In the genomic region with DNA sequence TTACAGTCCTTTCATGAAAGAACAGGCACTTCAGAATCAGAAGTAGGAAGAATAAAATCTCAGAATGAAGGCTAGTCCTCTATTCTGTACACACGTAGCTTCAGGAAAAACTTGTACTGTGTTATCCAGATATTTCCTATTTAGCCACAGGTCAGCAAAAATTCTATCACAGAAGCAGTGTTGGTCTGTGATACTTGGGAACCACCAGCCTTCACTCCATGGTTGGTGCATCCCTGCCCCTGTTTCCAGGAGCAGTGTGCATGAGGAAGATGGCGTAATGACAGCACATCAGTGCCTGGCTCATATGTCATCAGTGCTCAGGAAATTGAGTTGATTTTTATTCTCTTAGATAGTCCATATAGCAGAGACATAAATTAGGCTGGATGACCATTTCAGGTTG, we compare ENCODE assay signal across 10 cellular contexts.
DNase-seq lines count a peak whose midpoint lies in the region; ATAC-seq, FAIRE-seq and TF ChIP-seq lines count a peak whose summit lies in the region.
"Had no signal": no experiment of that assay in that cellular context is flagged by ENCODE, and none has a peak within 500 bp of the region (broad histone marks: within the 10 kb centered on the region; RNA-seq: fewer than 3 reads in every experiment).

No MANE protein-coding gene starts in this region.

- CTCF ChIA-PET in HepG2 (lab: Yijun Ruan, JAX; ENCODE audit: low intra/inter-chr PET ratio, low total read pairs): no interaction called here

- H3K79me2 ChIP-seq in HepG2 (ENCODE audit: insufficient read depth, low read length): peaks cover 64% of the 10 kb centered on the region

- POLR2A ChIA-PET in HepG2 (lab: Yijun Ruan, JAX): interaction anchor here (0.9 to 5.2 kb wide), 3 partner anchors 11 to 89 kb away, joined by 3 to 35 read pairs (median 32); a partner anchor contains a TSS

- TF ChIP-seq CTCF in HepG2 (CRISPR knock-in tag; IDR thresholded peaks at IDR 0.05): no peak
- TF ChIP-seq CTCF in right lobe of liver (IDR thresholded peaks at IDR 0.05): no peak
- no peak for TF ChIP-seq CTCF in progenitor cell of endocrine pancreas (IDR thresholded peaks at IDR 0.05; ENCODE audit: unreplicated experiment)
- TF ChIP-seq CTCF in GM13977 (IDR thresholded peaks at IDR 0.05; ENCODE audit: extremely low read depth, insufficient read depth, missing control alignments): no peak

- no peaks in the 10 kb centered on the region for H3K36me3 Mint-ChIP-seq in progenitor cell of endocrine pancreas (ENCODE audit: insufficient read depth)

- H3K4me1 Mint-ChIP-seq in progenitor cell of endocrine pancreas (ENCODE audit: low read depth): peaks cover 13% of the 10 kb centered on the region

- intact Hi-C loops in HepG2 (cut with micrococcal nuclease; ENCODE audit: unreplicated experiment) (loop anchor here (5.0 kb wide), 1 partner anchor 87 kb away; a partner anchor contains a TSS), right lobe of liver (cut with DNase I) (no loop called here)

- WGBS in HepG2 (ENCODE audit: low lambda C conversion rate): 93% methylated on average over 2 of the region's 2 CpGs
- 89% methylated on average over 1 of the region's 2 CpGs for WGBS in right lobe of liver (ENCODE audit: insufficient coverage, low coverage, low lambda C conversion rate, missing lambda C conversion rate)

- no peak for FAIRE-seq in HepG2 (lab: Jason Lieb, UNC)

- no peak overlapping the region for H2AFZ ChIP-seq in HepG2 (ENCODE audit: low read length)

- H3K27ac Mint-ChIP-seq in progenitor cell of endocrine pancreas: peak overlapping the region; percentile 15
- H3K27ac Mint-ChIP-seq: activated CD4-positive, alpha-beta memory T cell treated with anti-CD3 and anti-CD28 coated beads, Interleukin-2, amount 10 ng/mL, durations not matched to agents 7 days and 5 days had no signal

- BruUV-seq in HepG2 (replicated peaks; lab: Mats Ljungman, UMichigan): TSS peak; percentile 11

- peaks cover 5% of the 10 kb centered on the region for H3K27me3 Mint-ChIP-seq in progenitor cell of endocrine pancreas

- no peak for TF ChIP-seq RAD21 in HepG2 (CRISPR knock-in tag; IDR thresholded peaks at IDR 0.05)

- in situ Hi-C loops in HepG2 (cut with HindIII; ENCODE audit: extremely low pct_ligation_motif_present, low pct_unique_long_range_greater_than_20kb): loop anchor here (5.0 kb wide), 1 partner anchor 87 kb away; a partner anchor contains a TSS
- in situ Hi-C loops in GM13977 (cut with MboI; ENCODE audit: low pct_unique_long_range_greater_than_20kb, low sequenced_read_pairs, unreplicated experiment): no loop called here

- no peak for DNase-seq in HepG2 (ENCODE audit: low spot score)
- DNase-seq in right lobe of liver: no peak
- no peak for DNase-seq in epithelial cell of prostate (ENCODE audit: low read depth, low spot score)
- DNase-seq in progenitor cell of endocrine pancreas (ENCODE audit: low spot score, unreplicated experiment): no peak
- no peak for DNase-seq in effector memory CD4-positive, alpha-beta T cell
- no peak for DNase-seq in GM13977 (ENCODE audit: low spot score)
- no peak for DNase-seq in GF-D8 (lab: John Stamatoyannopoulos, UW)
- DNase-seq: activated CD4-positive, alpha-beta memory T cell treated with anti-CD3 and anti-CD28 coated beads, Interleukin-2, amount 10 ng/mL, durations not matched to agents 7 days and 5 days; NCI-H510A had no signal

- TF ChIP-seq POLR2A in HepG2 (IDR thresholded peaks at IDR 0.05; ENCODE audit: insufficient read depth in 1 of 2, low read depth in 2 of 2, low read length in 2 of 2) (no peak), right lobe of liver (IDR thresholded peaks at IDR 0.05) (no peak)

- no peaks in the 10 kb centered on the region for H3K9me3 ChIP-seq in HepG2 (ENCODE audit: low read length)
- H3K9me3 ChIP-seq in right lobe of liver: no peaks in the 10 kb centered on the region
- no peaks in the 10 kb centered on the region for H3K9me3 ChIP-seq in effector memory CD4-positive, alpha-beta T cell (ENCODE audit: control insufficient read depth, low read length)

- no peaks in the 10 kb centered on the region for H3K27me3 ChIP-seq in HepG2 (ENCODE audit: control insufficient read depth in 1 of 2, insufficient read depth in 2 of 2, low read length in 2 of 2)
- H3K27me3 ChIP-seq in right lobe of liver: no peaks in the 10 kb centered on the region
- H3K27me3 ChIP-seq in effector memory CD4-positive, alpha-beta T cell (replicated peaks; ENCODE audit: control insufficient read depth, insufficient read depth, low read length, poor library complexity, severe bottlenecking): no peaks in the 10 kb centered on the region

- H3K27ac ChIP-seq in HepG2 (ENCODE audit: extremely low read length, insufficient read depth, low read length): peak overlapping the region; percentile 77
- no peak overlapping the region for H3K27ac ChIP-seq in right lobe of liver
- H3K27ac ChIP-seq in epithelial cell of prostate: peak overlapping the region; percentile 0
- H3K27ac ChIP-seq in effector memory CD4-positive, alpha-beta T cell (ENCODE audit: insufficient read depth, low read length, poor library complexity, severe bottlenecking): no peak overlapping the region

- H3K4me3 ChIP-seq in HepG2 (replicated peaks in 1 of 3; ENCODE audit: insufficient read depth in 1 of 3, low read depth in 2 of 3, low read length in 3 of 3) (no peak overlapping the region; a peak in 1 of 6 replicates), right lobe of liver (no peak overlapping the region)
- no peak overlapping the region for H3K4me3 ChIP-seq in effector memory CD4-positive, alpha-beta T cell (ENCODE audit: insufficient read depth, low read depth, low read length, poor library complexity, severe bottlenecking)

- peak overlapping the region; percentile 33 for H3K9ac ChIP-seq in HepG2 (ENCODE audit: insufficient read depth, low read depth, low read length)

- no peaks in the 10 kb centered on the region for H3K36me3 ChIP-seq in HepG2 (replicated peaks in 1 of 2; ENCODE audit: control insufficient read depth in 1 of 2, insufficient read depth in 2 of 2, low read length in 2 of 2)
- H3K36me3 ChIP-seq in right lobe of liver: no peaks in the 10 kb centered on the region
- no peaks in the 10 kb centered on the region for H3K36me3 ChIP-seq in effector memory CD4-positive, alpha-beta T cell (ENCODE audit: control insufficient read depth, insufficient read depth, low read length)

- no peak overlapping the region for H3K4me3 Mint-ChIP-seq in progenitor cell of endocrine pancreas (ENCODE audit: low read depth)
- H3K4me3 Mint-ChIP-seq: activated CD4-positive, alpha-beta memory T cell treated with anti-CD3 and anti-CD28 coated beads, Interleukin-2, amount 10 ng/mL, durations not matched to agents 7 days and 5 days had no signal

- peaks cover 99% of the 10 kb centered on the region for H3K4me1 ChIP-seq in HepG2 (ENCODE audit: insufficient read depth, low read length)
- H3K4me1 ChIP-seq in right lobe of liver: peaks cover 0 to 16% (median 0%) of the 10 kb centered on the region in 4 donors
- no peaks in the 10 kb centered on the region for H3K4me1 ChIP-seq in effector memory CD4-positive, alpha-beta T cell (ENCODE audit: control insufficient read depth, insufficient read depth, low read length, poor library complexity, severe bottlenecking)

- no peaks in the 10 kb centered on the region for H4K20me1 ChIP-seq in HepG2 (ENCODE audit: insufficient read depth, low read length)

- H3K9me3 Mint-ChIP-seq in progenitor cell of endocrine pancreas (ENCODE audit: low read depth): no peaks in the 10 kb centered on the region
- H3K9me3 Mint-ChIP-seq: activated CD4-positive, alpha-beta memory T cell treated with anti-CD3 and anti-CD28 coated beads, Interleukin-2, amount 10 ng/mL, durations not matched to agents 7 days and 5 days had no signal

- no peak for TF ChIP-seq EP300 in HepG2 (IDR thresholded peaks at IDR 0.05; ENCODE audit: low read depth in 2 of 2, low read length in 2 of 2)
- no peak for TF ChIP-seq EP300 in HepG2 (CRISPR knock-in tag; IDR thresholded peaks at IDR 0.05; ENCODE audit: borderline replicate concordance)

- H3K4me2 ChIP-seq in HepG2 (ENCODE audit: low read depth, low read length): peak overlapping the region; percentile 56; the same call in 1 of the 2 replicates

- ATAC-seq in HepG2 (no peak), right lobe of liver (no peak), HG03565 (IDR thresholded peaks at IDR 0.05; ENCODE audit: unreplicated experiment) (no peak)

TF ChIP-seq in HepG2, 621 proteins besides CTCF, POLR2A, EP300 and RAD21 (continues in another document):
- TF ChIP-seq, protein P1, sequence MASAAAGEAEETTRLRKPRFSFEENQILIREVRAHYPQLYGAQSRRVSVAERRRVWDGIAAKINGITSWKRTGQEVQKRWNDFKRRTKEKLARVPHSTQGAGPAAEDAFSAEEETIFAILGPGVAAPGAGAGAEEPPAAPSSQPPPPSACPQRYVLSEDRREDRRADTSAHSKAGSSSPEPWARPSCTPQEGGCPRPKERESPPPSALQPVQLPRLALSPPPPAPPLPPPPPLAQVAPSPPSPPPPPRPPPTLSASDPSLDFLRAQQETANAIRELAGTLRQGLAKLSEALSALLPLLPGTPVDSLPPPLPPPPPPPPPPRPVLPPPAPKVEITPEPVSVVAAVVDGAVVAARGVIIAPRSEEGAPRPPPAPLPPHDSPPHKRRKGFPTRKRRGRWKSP (CRISPR knock-in tag; IDR thresholded peaks at IDR 0.05): no peak
- TF ChIP-seq RXRA (CRISPR knock-in tag; IDR thresholded peaks at IDR 0.05) (no peak), GATAD1 (CRISPR knock-in tag; IDR thresholded peaks at IDR 0.05) (no peak), DNMT1 (CRISPR knock-in tag; IDR thresholded peaks at IDR 0.05) (no peak), RBM22 (optimal IDR thresholded peaks at IDR 0.05; ENCODE audit: low read length) (peak; percentile 21), CEBPB (IDR thresholded peaks at IDR 0.05; ENCODE audit: borderline replicate concordance, low read depth, low read length) (no peak), HDAC1 (CRISPR knock-in tag; IDR thresholded peaks at IDR 0.05) (no peak), FOXO1 (CRISPR knock-in tag; IDR thresholded peaks at IDR 0.05) (no peak), MAFK (conservative IDR thresholded peaks at IDR 0.05 in 1 of 2, IDR thresholded peaks at IDR 0.05 in 1 of 2; ENCODE audit: low read length in 2 of 2) (peak; percentile 77 to 80), ZNF260 (CRISPR knock-in tag; IDR thresholded peaks at IDR 0.05; ENCODE audit: borderline replicate concordance, low read depth) (no peak)
- TF ChIP-seq, protein P2, sequence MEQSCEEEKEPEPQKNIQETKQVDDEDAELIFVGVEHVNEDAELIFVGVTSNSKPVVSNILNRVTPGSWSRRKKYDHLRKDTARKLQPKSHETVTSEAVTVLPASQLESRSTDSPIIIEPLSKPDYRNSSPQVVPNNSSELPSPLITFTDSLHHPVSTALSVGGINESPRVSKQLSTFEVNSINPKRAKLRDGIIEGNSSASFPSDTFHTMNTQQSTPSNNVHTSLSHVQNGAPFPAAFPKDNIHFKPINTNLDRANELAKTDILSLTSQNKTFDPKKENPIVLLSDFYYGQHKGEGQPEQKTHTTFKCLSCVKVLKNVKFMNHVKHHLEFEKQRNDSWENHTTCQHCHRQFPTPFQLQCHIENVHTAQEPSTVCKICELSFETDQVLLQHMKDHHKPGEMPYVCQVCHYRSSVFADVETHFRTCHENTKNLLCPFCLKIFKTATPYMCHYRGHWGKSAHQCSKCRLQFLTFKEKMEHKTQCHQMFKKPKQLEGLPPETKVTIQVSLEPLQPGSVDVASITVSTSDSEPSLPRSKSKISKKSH (CRISPR knock-in tag; IDR thresholded peaks at IDR 0.05; ENCODE audit: borderline replicate concordance): no peak

Comparison
In these comparisons a context has a peak if more than half of its experiments do, and no peak if none do; other contexts are left out.
1. H3K27ac ChIP-seq: peak in HepG2 (single experiment) and epithelial cell of prostate (single experiment); none in right lobe of liver (0 of 3) and effector memory CD4-positive, alpha-beta T cell (single experiment).